ENCODE assay signal across 12 cellular contexts in the genomic region with DNA sequence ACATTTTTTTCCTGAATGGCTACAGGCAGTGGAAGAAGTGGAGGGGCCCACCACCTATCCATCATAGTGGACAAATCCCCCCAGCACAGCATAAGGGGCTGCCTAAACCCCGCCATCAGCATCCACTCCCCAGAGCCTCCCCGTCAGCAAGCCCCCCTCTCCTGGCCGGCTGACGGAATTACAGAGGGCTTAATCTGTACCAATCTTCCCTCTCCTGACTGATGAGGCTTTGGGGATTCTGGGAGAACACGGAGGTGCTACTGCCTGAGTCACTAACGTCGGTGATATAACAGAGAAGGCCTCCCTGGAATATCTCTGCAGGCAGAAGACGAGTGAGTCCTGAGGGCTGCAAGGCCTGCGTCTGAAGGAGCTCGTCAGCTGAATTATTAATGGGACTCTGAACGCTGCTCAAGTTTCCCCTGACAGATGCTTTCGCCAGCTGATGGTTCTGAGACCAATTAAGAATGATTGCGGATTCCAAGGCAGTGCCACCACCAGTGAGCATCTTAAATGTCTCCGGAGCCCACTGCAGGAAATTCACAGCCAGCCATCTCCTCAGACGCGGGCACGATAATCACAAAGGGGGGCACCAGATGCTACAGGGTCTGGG.
DNase-seq lines count a peak whose midpoint lies in the region; ATAC-seq and TF ChIP-seq lines count a peak whose summit lies in the region.
"Had no signal": no experiment of that assay in that cellular context is flagged by ENCODE, and none has a peak within 500 bp of the region (broad histone marks: within the 10 kb centered on the region; RNA-seq: fewer than 3 reads in every experiment).

No MANE protein-coding gene starts in this region.

- 31 to 37% methylated on average over 16 to 17 of the region's 17 CpGs for WGBS in GM23248 (ENCODE audit: low coverage in 1 of 2, low lambda C conversion rate in 2 of 2, missing lambda C conversion rate in 2 of 2), 2 experiments

- no peaks in the 10 kb centered on the region for H3K9me3 Mint-ChIP-seq in stimulated activated effector memory CD8-positive, alpha-beta T cell treated with anti-CD3 and anti-CD28 coated beads, Interleukin-12 subunit alpha, Interleukin-12 subunit beta, amount 100 ng/mL, for 72 hours
- H3K9me3 Mint-ChIP-seq: activated naive CD4-positive, alpha-beta T cell treated with anti-CD3 and anti-CD28 coated beads for 36 hours had no signal

- H3K27me3 ChIP-seq in GM23248 (replicated peaks; ENCODE audit: insufficient read depth) (no peaks in the 10 kb centered on the region), OCI-LY1 (ENCODE audit: insufficient read depth, low read length) (0 out of 2 replicates have a peak, but pooled peaks cover 2% of the 10 kb centered on the region)
- H3K27me3 ChIP-seq: heart right ventricle, SJSA1 had no signal

- no peaks in the 10 kb centered on the region for H3K9me2 ChIP-seq in GM23248 (ENCODE audit: insufficient read depth)
- no peaks in the 10 kb centered on the region for H3K9me2 ChIP-seq in OCI-LY1 (ENCODE audit: low read depth, low read length)

- peaks cover 4% of the 10 kb centered on the region for H3K4me1 Mint-ChIP-seq in stimulated activated effector memory CD8-positive, alpha-beta T cell treated with anti-CD3 and anti-CD28 coated beads, Interleukin-12 subunit alpha, Interleukin-12 subunit beta, amount 100 ng/mL, for 72 hours

- no peaks in the 10 kb centered on the region for H3K9me3 ChIP-seq in GM23248 (ENCODE audit: low read depth)
- no peaks in the 10 kb centered on the region for H3K9me3 ChIP-seq in OCI-LY1 (ENCODE audit: low read length)
- H3K9me3 ChIP-seq: heart right ventricle, SJSA1 had no signal

- peak overlapping the region; percentile 37 for H3K27ac Mint-ChIP-seq in stimulated activated effector memory CD8-positive, alpha-beta T cell treated with anti-CD3 and anti-CD28 coated beads, Interleukin-12 subunit alpha, Interleukin-12 subunit beta, amount 100 ng/mL, for 72 hours
- H3K27ac Mint-ChIP-seq: activated naive CD4-positive, alpha-beta T cell treated with anti-CD3 and anti-CD28 coated beads for 36 hours had no signal

- POLR2A ChIA-PET in RWPE1 (lab: Yijun Ruan, JAX; ENCODE audit: low non-redundant PET) = no interaction called here

- in situ Hi-C loops in GM23248 (cut with MboI) = loop anchor here (25.0 kb wide), 1 partner anchor 389 kb away; no protein-coding TSS in a partner anchor

- peaks cover 6% of the 10 kb centered on the region for H3K36me3 Mint-ChIP-seq in stimulated activated effector memory CD8-positive, alpha-beta T cell treated with anti-CD3 and anti-CD28 coated beads, Interleukin-12 subunit alpha, Interleukin-12 subunit beta, amount 100 ng/mL, for 72 hours

- DNase-seq in GM23248 (peak; percentile 60), foreskin fibroblast (no peak), NCI-H2196 treated with DMSO at 0.1 percent for 48 hours (lab: John Stamatoyannopoulos, UW; ENCODE audit: unreplicated experiment) (no peak), posterior vena cava (ENCODE audit: low spot score) (no peak), RWPE1 (ENCODE audit: low spot score) (no peak)
- no peak for DNase-seq in stimulated activated effector memory CD8-positive, alpha-beta T cell treated with anti-CD3 and anti-CD28 coated beads, Interleukin-12 subunit alpha, Interleukin-12 subunit beta, amount 100 ng/mL, for 72 hours (ENCODE audit: low spot score in 2 of 2)
- DNase-seq: activated naive CD4-positive, alpha-beta T cell treated with anti-CD3 and anti-CD28 coated beads for 36 hours; heart right ventricle; NCI-H1092 treated with DMSO at 0.1 percent for 48 hours; NCI-H748 treated with DMSO at 0.1 percent for 48 hours had no signal

- no peak overlapping the region for H3K4me3 Mint-ChIP-seq in stimulated activated effector memory CD8-positive, alpha-beta T cell treated with anti-CD3 and anti-CD28 coated beads, Interleukin-12 subunit alpha, Interleukin-12 subunit beta, amount 100 ng/mL, for 72 hours
- H3K4me3 Mint-ChIP-seq: activated naive CD4-positive, alpha-beta T cell treated with anti-CD3 and anti-CD28 coated beads for 36 hours had no signal

- CTCF ChIA-PET in RWPE1 (lab: Yijun Ruan, JAX) = interaction anchor here (0.9 to 2.2 kb wide), 2 partner anchors 16 to 451 kb away, joined by 3 to 5 read pairs; a partner anchor contains a TSS

- H3F3A ChIP-seq in GM23248 (ENCODE audit: insufficient read depth) (no peaks in the 10 kb centered on the region), OCI-LY1 (ENCODE audit: insufficient read depth, low read length) (no peaks in the 10 kb centered on the region)

- intact Hi-C loops in posterior vena cava (cut with DNase I) = no loop called here

- no peaks in the 10 kb centered on the region for H3K36me3 ChIP-seq in GM23248 (ENCODE audit: low read depth)
- no peaks in the 10 kb centered on the region for H3K36me3 ChIP-seq in OCI-LY1 (ENCODE audit: insufficient read depth, low read length)
- H3K36me3 ChIP-seq: heart right ventricle, SJSA1 had no signal

- H3K4me2 ChIP-seq in GM23248 (ENCODE audit: unreplicated experiment) (no peak overlapping the region), OCI-LY1 (ENCODE audit: low read length) (no peak overlapping the region)

- H3K4me3 ChIP-seq in GM23248 (no peak overlapping the region), OCI-LY1 (ENCODE audit: low read depth, low read length, poor library complexity, severe bottlenecking) (no peak overlapping the region), foreskin fibroblast (ENCODE audit: low read depth in 1 of 2, low read length in 2 of 2) (no peak overlapping the region)
- H3K4me3 ChIP-seq: heart right ventricle, SJSA1 had no signal

- H2AFZ ChIP-seq in GM23248 (no peak overlapping the region), OCI-LY1 (ENCODE audit: low read length) (no peak overlapping the region)

- H4K20me1 ChIP-seq in GM23248 (ENCODE audit: insufficient read depth) (no peaks in the 10 kb centered on the region), OCI-LY1 (ENCODE audit: insufficient read depth, low read length) (no peaks in the 10 kb centered on the region)

- no peak overlapping the region for H3K9ac ChIP-seq in GM23248
- no peak overlapping the region for H3K9ac ChIP-seq in OCI-LY1 (ENCODE audit: low read length)

- TF ChIP-seq CTCF in OCI-LY1 (IDR thresholded peaks at IDR 0.05; ENCODE audit: low read length) (peak; percentile 34; the same call in 1 of the 2 replicates), foreskin fibroblast (IDR thresholded peaks at IDR 0.05; ENCODE audit: low read depth, low read length) (peak; percentile 21), RWPE1 (conservative IDR thresholded peaks at IDR 0.05; ENCODE audit: low read depth) (no peak)

- no peak overlapping the region for H3K27ac ChIP-seq in GM23248
- no peak overlapping the region for H3K27ac ChIP-seq in OCI-LY1 (ENCODE audit: low read depth, low read length, poor library complexity, severe bottlenecking)
- H3K27ac ChIP-seq in RWPE1 = no peak overlapping the region
- H3K27ac ChIP-seq: heart right ventricle, SJSA1 had no signal

- no peak for ATAC-seq in stimulated activated effector memory CD8-positive, alpha-beta T cell treated with anti-CD3 and anti-CD28 coated beads, Interleukin-12 subunit alpha, Interleukin-12 subunit beta, amount 100 ng/mL, for 72 hours
- ATAC-seq: heart right ventricle had no signal

- no peaks in the 10 kb centered on the region for H3K4me1 ChIP-seq in GM23248 (ENCODE audit: insufficient read depth)
- H3K4me1 ChIP-seq in OCI-LY1 (ENCODE audit: insufficient read depth, low read length, severe bottlenecking) = no peaks in the 10 kb centered on the region

- H3K79me2 ChIP-seq in GM23248 (ENCODE audit: insufficient read depth) (no peaks in the 10 kb centered on the region), OCI-LY1 (ENCODE audit: insufficient read depth, low read length) (no peaks in the 10 kb centered on the region)
